In genomic region chr10:4217187-4217586, GRCh38 we compare ENCODE assay signal across 1 cellular context.
TF ChIP-seq lines count a peak whose summit lies in the region.

No MANE protein-coding gene starts in this region.

TF ChIP-seq in SK-N-SH treated with all-trans-retinoic acid at 6 μM for 48 hours, 23 proteins besides CTCF, POLR2A, EP300 and RAD21 (continued from another document):
- no peak for TF ChIP-seq TSHZ2 (CRISPR knock-in tag; IDR thresholded peaks at IDR 0.05)
- no peak for TF ChIP-seq ZNF8 (CRISPR knock-in tag; IDR thresholded peaks at IDR 0.05)
- TF ChIP-seq ZNF565 (CRISPR knock-in tag; conservative IDR thresholded peaks at IDR 0.05; ENCODE audit: low read depth), result no peak
- TF ChIP-seq ESRRG (CRISPR knock-in tag; IDR thresholded peaks at IDR 0.05), result no peak
